Comparison of ENCODE assay signal across 14 cellular contexts in the genomic region with DNA sequence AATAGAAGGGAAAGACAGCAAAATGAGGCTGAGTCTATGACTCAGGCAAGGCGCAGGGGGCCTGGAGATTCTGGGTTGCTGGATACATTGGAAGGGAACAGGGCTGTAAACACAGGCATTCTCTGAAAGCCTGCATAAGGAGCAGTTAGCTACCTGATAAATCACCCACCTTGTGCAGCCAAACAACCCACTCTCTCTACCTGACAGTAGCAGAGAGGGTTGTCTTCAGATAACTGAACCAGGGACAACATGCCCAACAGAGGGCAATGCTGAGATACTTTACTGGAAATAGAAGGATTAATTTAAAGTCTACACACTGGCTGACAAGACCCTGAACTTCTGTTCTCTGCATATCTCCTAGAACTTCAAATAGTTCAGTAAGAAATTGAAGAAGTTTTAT.
DNase-seq lines count a peak whose midpoint lies in the region; ATAC-seq, FAIRE-seq and TF ChIP-seq lines count a peak whose summit lies in the region.
"Had no signal": no experiment of that assay in that cellular context is flagged by ENCODE, and none has a peak within 500 bp of the region (broad histone marks: within the 10 kb centered on the region; RNA-seq: fewer than 3 reads in every experiment).

No MANE protein-coding gene starts in this region.

- no peaks in the 10 kb centered on the region for H3K9me2 ChIP-seq in Karpas-422 (replicated peaks; ENCODE audit: insufficient read depth, low read length)

- H3K4me3 Mint-ChIP-seq in astrocyte (ENCODE audit: unreplicated experiment), result no peak overlapping the region
- H3K4me3 Mint-ChIP-seq: activated B cell treated with CpG ODN at 0.5 μM for 24 hours; activated T-cell treated with anti-CD3 and anti-CD28 coated beads, Interleukin-2, amount 50 U/mL, for 24 hours had no signal

- peaks cover 25% of the 10 kb centered on the region for H3K4me1 Mint-ChIP-seq in astrocyte (ENCODE audit: low read depth, unreplicated experiment)
- H3K4me1 Mint-ChIP-seq: activated B cell treated with CpG ODN at 0.5 μM for 24 hours had no signal

- H3K4me3 ChIP-seq in Karpas-422 (ENCODE audit: low read length) (no peak overlapping the region), astrocyte (ENCODE audit: insufficient read depth, low read depth, low read length) (no peak overlapping the region), kidney epithelial cell (ENCODE audit: low read depth, low read length) (no peak overlapping the region)
- H3K4me3 ChIP-seq: K562, right lobe of liver had no signal

- no peak overlapping the region for H3K4me2 ChIP-seq in Karpas-422 (ENCODE audit: low read depth, low read length, poor library complexity, severe bottlenecking)
- H3K4me2 ChIP-seq in astrocyte (ENCODE audit: low read length), result no peak overlapping the region

- DNase-seq in EH (ENCODE audit: low read depth), result peak; percentile 7
- peak; percentile 67 for DNase-seq in Karpas-422
- no peak for DNase-seq in astrocyte (ENCODE audit: low read depth)
- no peak for DNase-seq in kidney epithelial cell (ENCODE audit: low read depth)
- DNase-seq in MV-4-11 (lab: John Stamatoyannopoulos, UW), result no peak
- DNase-seq in ureter (ENCODE audit: low spot score), result no peak
- no peak for DNase-seq in NCI-H2081 treated with DMSO at 0.1 percent for 48 hours (lab: John Stamatoyannopoulos, UW)
- no peak for DNase-seq in left colon
- DNase-seq: activated B cell treated with CpG ODN at 0.5 μM for 24 hours; activated T-cell treated with anti-CD3 and anti-CD28 coated beads, Interleukin-2, amount 50 U/mL, for 24 hours; right lobe of liver; SIG-M5 had no signal

- H3K36me3 ChIP-seq in Karpas-422 (ENCODE audit: insufficient read depth, low read length), result no peaks in the 10 kb centered on the region
- no peaks in the 10 kb centered on the region for H3K36me3 ChIP-seq in astrocyte (ENCODE audit: insufficient read depth, low read length)
- H3K36me3 ChIP-seq in kidney epithelial cell (ENCODE audit: control insufficient read depth, insufficient read depth, low read length), result no peaks in the 10 kb centered on the region
- H3K36me3 ChIP-seq: right lobe of liver had no signal

- no peak overlapping the region for H3K27ac Mint-ChIP-seq in astrocyte (ENCODE audit: unreplicated experiment)
- H3K27ac Mint-ChIP-seq: activated B cell treated with CpG ODN at 0.5 μM for 24 hours; activated T-cell treated with anti-CD3 and anti-CD28 coated beads, Interleukin-2, amount 50 U/mL, for 24 hours had no signal

- peaks cover 2% of the 10 kb centered on the region for H3K9me3 Mint-ChIP-seq in astrocyte (ENCODE audit: unreplicated experiment)
- H3K9me3 Mint-ChIP-seq: activated B cell treated with CpG ODN at 0.5 μM for 24 hours; activated T-cell treated with anti-CD3 and anti-CD28 coated beads, Interleukin-2, amount 50 U/mL, for 24 hours had no signal

- H3K9me3 ChIP-seq in Karpas-422 (ENCODE audit: low read length), result no peaks in the 10 kb centered on the region
- H3K9me3 ChIP-seq in astrocyte (ENCODE audit: insufficient read depth, low read depth, low read length), result no peaks in the 10 kb centered on the region
- H3K9me3 ChIP-seq: right lobe of liver had no signal

- ATAC-seq in left colon, result no peak
- ATAC-seq: K562 had no signal

- intact Hi-C loops in left colon (cut with DNase I, micrococcal nuclease), result no loop called here

- H4K20me1 ChIP-seq in Karpas-422 (ENCODE audit: insufficient read depth, low read depth, low read length) (no peaks in the 10 kb centered on the region), astrocyte (ENCODE audit: insufficient read depth, low read length) (no peaks in the 10 kb centered on the region)

- H2AFZ ChIP-seq in Karpas-422 (ENCODE audit: low read length) (no peak overlapping the region), astrocyte (ENCODE audit: low read depth, low read length) (no peak overlapping the region)

- FAIRE-seq in astrocyte (lab: Jason Lieb, UNC), result no peak
- FAIRE-seq: endometrium, K562 had no signal

- H3K9ac ChIP-seq in Karpas-422 (ENCODE audit: low read length), result no peak overlapping the region
- no peak overlapping the region for H3K9ac ChIP-seq in astrocyte (ENCODE audit: low read length)

- no peaks in the 10 kb centered on the region for H3K27me3 Mint-ChIP-seq in astrocyte (ENCODE audit: low read depth, unreplicated experiment)
- H3K27me3 Mint-ChIP-seq: activated B cell treated with CpG ODN at 0.5 μM for 24 hours; activated T-cell treated with anti-CD3 and anti-CD28 coated beads, Interleukin-2, amount 50 U/mL, for 24 hours had no signal

- H3K27ac ChIP-seq in Karpas-422 (ENCODE audit: low read length), result no peak overlapping the region
- no peak overlapping the region for H3K27ac ChIP-seq in astrocyte (ENCODE audit: low read depth, low read length)
- H3K27ac ChIP-seq: right lobe of liver had no signal

- TF ChIP-seq CTCF in astrocyte (IDR thresholded peaks at IDR 0.05; ENCODE audit: insufficient read depth, low read depth, low read length) (peak; percentile 7), kidney epithelial cell (IDR thresholded peaks at IDR 0.05; ENCODE audit: insufficient read depth, low read length, poor library complexity, severe bottlenecking) (peak; percentile 45)

- H3K4me1 ChIP-seq in Karpas-422 (ENCODE audit: low read length) (peaks cover 16% of the 10 kb centered on the region), astrocyte (ENCODE audit: insufficient read depth, low read length) (no peaks in the 10 kb centered on the region)
- H3K4me1 ChIP-seq: right lobe of liver had no signal

- H3K36me3 Mint-ChIP-seq in astrocyte (ENCODE audit: low read depth, unreplicated experiment), result peaks cover 2% of the 10 kb centered on the region

- H3K27me3 ChIP-seq in Karpas-422 (ENCODE audit: low read length) (no peaks in the 10 kb centered on the region), astrocyte (ENCODE audit: insufficient read depth, low read length) (no peaks in the 10 kb centered on the region), kidney epithelial cell (ENCODE audit: control insufficient read depth, insufficient read depth, low read length) (no peaks in the 10 kb centered on the region)
- H3K27me3 ChIP-seq: right lobe of liver had no signal

- no peaks in the 10 kb centered on the region for H3K79me2 ChIP-seq in Karpas-422 (ENCODE audit: low read length)
- H3K79me2 ChIP-seq in astrocyte (ENCODE audit: insufficient read depth, low read length), result no peaks in the 10 kb centered on the region

Comparison
In these comparisons a context has a peak if more than half of its experiments do, and no peak if none do; other contexts are left out.
1. DNase-seq: peak in EH (single experiment) and Karpas-422 (single experiment); none in astrocyte (single experiment), kidney epithelial cell (single experiment), MV-4-11 (single experiment), ureter (single experiment), NCI-H2081 treated with DMSO at 0.1 percent for 48 hours (single experiment) and left colon (0 of 2).